Comparison of ENCODE assay signal across 1 cellular context in genomic region chr21:35470522-35470921, GRCh38.
TF ChIP-seq lines count a peak whose summit lies in the region.

No MANE protein-coding gene starts in this region.

TF ChIP-seq in HepG2, 621 proteins besides CTCF, POLR2A, EP300 and RAD21 (continued from another document):
- TF ChIP-seq ATF6 (CRISPR knock-in tag; conservative IDR thresholded peaks at IDR 0.05) = no peak
- no peak for TF ChIP-seq SOX5 (CRISPR knock-in tag; IDR thresholded peaks at IDR 0.05; ENCODE audit: borderline replicate concordance)
- no peak for TF ChIP-seq MYC (CRISPR knock-in tag; IDR thresholded peaks at IDR 0.05; ENCODE audit: borderline replicate concordance)
- TF ChIP-seq HNF4G (IDR thresholded peaks at IDR 0.05; ENCODE audit: borderline replicate concordance, low read depth, low read length) = no peak
- TF ChIP-seq HNF4G (CRISPR knock-in tag; IDR thresholded peaks at IDR 0.05; ENCODE audit: borderline replicate concordance, low read depth) = no peak
